Comparison of ENCODE assay signal across 10 cellular contexts in the genomic region with DNA sequence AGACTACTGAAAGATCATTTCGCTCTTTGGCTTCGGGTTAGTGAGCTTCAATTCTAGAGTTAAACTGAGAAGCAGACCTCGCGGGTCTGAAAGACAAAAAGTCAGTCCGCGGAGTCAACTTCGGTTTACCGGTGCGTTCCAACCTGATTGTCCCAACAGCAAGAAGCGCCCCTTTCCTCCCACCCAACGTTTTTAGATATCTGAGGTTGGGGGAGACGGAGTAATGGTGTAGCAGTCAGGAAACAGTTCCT. TPM values are rescaled to one million over a fixed set of nuclear protein-coding genes. Genes with fewer than 3 reads are reported as not detected.
A peak's percentile ranks its signal among the peaks of the same experiment; 100 is the strongest.
DNase-seq lines count a peak whose midpoint lies in the region; ATAC-seq and TF ChIP-seq lines count a peak whose summit lies in the region.
"Had no signal": no experiment of that assay in that cellular context is flagged by ENCODE, and none has a peak within 500 bp of the region (broad histone marks: within the 10 kb centered on the region; RNA-seq: fewer than 3 reads in every experiment).

No MANE protein-coding gene starts in this region.

- H3K27me3 ChIP-seq in Caco-2 (replicated peaks; ENCODE audit: control insufficient read depth, insufficient read depth, low read length) (no peaks in the 10 kb centered on the region; the same call in 1 of the 2 replicates), neuronal stem cell (ENCODE audit: control insufficient read depth in 3 of 3, insufficient read depth in 3 of 3, low read depth in 1 of 3, low read length in 3 of 3) (peaks cover 22 to 98% (median 79%) of the 10 kb centered on the region in 3 experiments)

- H3K18ac ChIP-seq in neuronal stem cell (ENCODE audit: low read length) = no peak overlapping the region

- H3K9ac ChIP-seq in neuronal stem cell (ENCODE audit: low read depth, low read length, poor library complexity) = no peak overlapping the region

- WGBS in neuronal stem cell (ENCODE audit: extremely low coverage in 2 of 2, insufficient read length in 2 of 2, insufficient replicate concordance in 1 of 2), 2 donors = no CpG with 5 or more reads among the region's 12 CpGs

- H3K27ac Mint-ChIP-seq in Caco-2 (ENCODE audit: unreplicated experiment) = no peak overlapping the region
- H3K27ac Mint-ChIP-seq in activated CD4-positive, alpha-beta T cell treated with anti-CD3 and anti-CD28 coated beads for 36 hours = no peak overlapping the region

- no peak overlapping the region for H2BK120ac ChIP-seq in neuronal stem cell (ENCODE audit: low read depth, low read length)

- H3K27me3 Mint-ChIP-seq in Caco-2 (ENCODE audit: insufficient read depth, unreplicated experiment) = peaks cover 23% of the 10 kb centered on the region
- H3K27me3 Mint-ChIP-seq in activated CD4-positive, alpha-beta T cell treated with anti-CD3 and anti-CD28 coated beads for 36 hours = peaks cover 87% of the 10 kb centered on the region

- H3K23ac ChIP-seq in neuronal stem cell (ENCODE audit: low read depth, low read length, poor library complexity) = no peak overlapping the region

- H3K4me1 ChIP-seq in Caco-2 (no peaks in the 10 kb centered on the region), neuronal stem cell (ENCODE audit: control insufficient read depth in 2 of 2, insufficient read depth in 1 of 2, low read depth in 1 of 2, low read length in 2 of 2) (peaks cover 3 to 20% of the 10 kb centered on the region in 2 donors)

- no peaks in the 10 kb centered on the region for H3K79me1 ChIP-seq in neuronal stem cell (ENCODE audit: low read depth, low read length)

- TF ChIP-seq CTCF in Caco-2 (IDR thresholded peaks at IDR 0.05; ENCODE audit: insufficient read depth in 1 of 2, low read depth in 1 of 2, low read length in 1 of 2, severe bottlenecking in 1 of 2, unreplicated experiment in 1 of 2) = no peak

- no peak overlapping the region for H2BK12ac ChIP-seq in neuronal stem cell (ENCODE audit: low read length)

- peak overlapping the region; percentile 83 for H3K4me3 Mint-ChIP-seq in Caco-2 (ENCODE audit: unreplicated experiment)
- no peak overlapping the region for H3K4me3 Mint-ChIP-seq in activated CD4-positive, alpha-beta T cell treated with anti-CD3 and anti-CD28 coated beads for 36 hours

- H3K4ac ChIP-seq in neuronal stem cell (ENCODE audit: low read length) = no peak overlapping the region

- no peak overlapping the region for H2BK15ac ChIP-seq in neuronal stem cell (ENCODE audit: low read length)

- no peaks in the 10 kb centered on the region for H3K9me3 Mint-ChIP-seq in Caco-2 (ENCODE audit: unreplicated experiment)
- peaks cover 3% of the 10 kb centered on the region for H3K9me3 Mint-ChIP-seq in activated CD4-positive, alpha-beta T cell treated with anti-CD3 and anti-CD28 coated beads for 36 hours (ENCODE audit: low read depth)

- ATAC-seq in activated CD4-positive, alpha-beta T cell treated with anti-CD3 and anti-CD28 coated beads for 36 hours = no peak

- H2BK5ac ChIP-seq in neuronal stem cell (ENCODE audit: low read length) = no peak overlapping the region

- no peak for DNase-seq in Caco-2
- DNase-seq in NCI-H748 (lab: John Stamatoyannopoulos, UW; ENCODE audit: unreplicated experiment) = peak; percentile 75
- DNase-seq in epithelial cell of prostate (ENCODE audit: low read depth, low spot score) = no peak
- DNase-seq in neuronal stem cell (ENCODE audit: low spot score) = peak; percentile 35
- no peak for DNase-seq in activated CD4-positive, alpha-beta T cell treated with anti-CD3 and anti-CD28 coated beads for 36 hours
- no peak for DNase-seq in stimulated activated CD4-positive, alpha-beta T cell treated with anti-CD3 and anti-CD28 coated beads, Interleukin-12 subunit alpha, Interleukin-12 subunit beta, amount 100 ng/mL, for 4 hours
- DNase-seq in AG20443 (ENCODE audit: low spot score) = no peak
- no peak for DNase-seq in stimulated activated CD4-positive, alpha-beta T cell treated with anti-CD3 and anti-CD28 coated beads, Interleukin-2, amount 100 ng/mL, for 48 hours
- DNase-seq: activated T-cell treated with anti-CD3 and anti-CD28 coated beads, Interleukin-2, amount 50 U/mL, for 48 hours had no signal

- peak overlapping the region; percentile 99 for H2AFZ ChIP-seq in neuronal stem cell (ENCODE audit: low read length)

- POLR2A ChIA-PET in Caco-2 (lab: Charles Lee) = no interaction called here
- POLR2A ChIA-PET in activated CD4-positive, alpha-beta T cell treated with anti-CD3 and anti-CD28 coated beads for 36 hours (lab: Charles Lee) = no interaction called here

- no peaks in the 10 kb centered on the region for H3K36me3 ChIP-seq in Caco-2 (ENCODE audit: control insufficient read depth, insufficient read depth, low read length)
- H3K36me3 ChIP-seq in neuronal stem cell (replicated peaks in 1 of 2; ENCODE audit: control insufficient read depth in 2 of 2, insufficient read depth in 2 of 2, low read length in 2 of 2) = no peaks in the 10 kb centered on the region

- H3K4me1 Mint-ChIP-seq in Caco-2 (ENCODE audit: low read depth, unreplicated experiment) = no peaks in the 10 kb centered on the region
- H3K4me1 Mint-ChIP-seq in activated CD4-positive, alpha-beta T cell treated with anti-CD3 and anti-CD28 coated beads for 36 hours = peaks cover 5% of the 10 kb centered on the region

- H3K36me3 Mint-ChIP-seq in Caco-2 (ENCODE audit: insufficient read depth, unreplicated experiment) = peaks cover 9% of the 10 kb centered on the region
- H3K36me3 Mint-ChIP-seq in activated CD4-positive, alpha-beta T cell treated with anti-CD3 and anti-CD28 coated beads for 36 hours (ENCODE audit: low read depth) = no peaks in the 10 kb centered on the region

- H4K8ac ChIP-seq in neuronal stem cell (ENCODE audit: low read depth, low read length) = no peak overlapping the region

- peak overlapping the region; percentile 45 for H3K4me3 ChIP-seq in Caco-2 (ENCODE audit: low read depth, low read length)
- peak overlapping the region; percentile 60 to 85 for H3K4me3 ChIP-seq in neuronal stem cell (ENCODE audit: low read length in 2 of 2)

- H3K9me3 ChIP-seq in Caco-2 = no peaks in the 10 kb centered on the region
- H3K9me3 ChIP-seq in neuronal stem cell (replicated peaks in 1 of 2; ENCODE audit: control insufficient read depth in 2 of 2, insufficient read depth in 1 of 2, low read depth in 1 of 2, low read length in 2 of 2) = peaks cover 0 to 4% of the 10 kb centered on the region in 2 donors

- BruUV-seq in Caco-2 (replicated peaks; lab: Mats Ljungman, UMichigan) = TSS peak; percentile 44

- H2AK5ac ChIP-seq in neuronal stem cell (ENCODE audit: low read depth, low read length) = no peak overlapping the region

- intact Hi-C loops in Caco-2 (cut with micrococcal nuclease; ENCODE audit: unreplicated experiment) = loop anchor here (2.0 to 10.0 kb wide), 3 partner anchors 16 to 1272 kb away; no protein-coding TSS in a partner anchor
- intact Hi-C loops in activated CD4-positive, alpha-beta T cell treated with anti-CD3 and anti-CD28 coated beads for 36 hours (cut with DNase I, micrococcal nuclease) = loop anchor here in 1 of 2 experiments (2.0 to 5.0 kb wide), 3 partner anchors 14 to 625 kb away; no protein-coding TSS in a partner anchor

- peak overlapping the region; percentile 40 for H3K27ac ChIP-seq in epithelial cell of prostate
- H3K27ac ChIP-seq in neuronal stem cell (replicated peaks; ENCODE audit: low read length) = no peak overlapping the region

- H3K14ac ChIP-seq in neuronal stem cell (ENCODE audit: low read length) = no peak overlapping the region

- H3K4me2 ChIP-seq in neuronal stem cell (ENCODE audit: insufficient read depth, low read length, poor library complexity, severe bottlenecking) = peak overlapping the region; percentile 99

- CTCF ChIA-PET in Caco-2 (lab: Charles Lee) = no interaction called here
- CTCF ChIA-PET in activated CD4-positive, alpha-beta T cell treated with anti-CD3 and anti-CD28 coated beads for 36 hours (lab: Charles Lee) = no interaction called here

- no peak overlapping the region for H4K91ac ChIP-seq in neuronal stem cell (ENCODE audit: low read depth, low read length, poor library complexity)

RNA-seq across cellular contexts. Expression of a gene that starts 0.8 kb away (rescaled TPM):
- total RNA-seq in Caco-2 (2022) = 0.29 and 0.88 TPM in 2 replicates
- not detected for polyA plus RNA-seq in neuronal stem cell (2013, experiment 1 of 2)
- not detected for polyA plus RNA-seq in neuronal stem cell (2013, experiment 2 of 2)
- not detected for total RNA-seq in activated CD4-positive, alpha-beta T cell treated with anti-CD3 and anti-CD28 coated beads for 36 hours
- total RNA-seq: NCI-H460 had no signal

Comparison
In these comparisons a context has a peak if more than half of its experiments do, and no peak if none do; other contexts are left out.
1. DNase-seq: peak in NCI-H748 (single experiment) and neuronal stem cell (single experiment); none in Caco-2 (0 of 2), epithelial cell of prostate (single experiment), activated CD4-positive, alpha-beta T cell treated with anti-CD3 and anti-CD28 coated beads for 36 hours (single experiment), stimulated activated CD4-positive, alpha-beta T cell treated with anti-CD3 and anti-CD28 coated beads, Interleukin-12 subunit alpha, Interleukin-12 subunit beta, amount 100 ng/mL, for 4 hours (single experiment), AG20443 (single experiment) and stimulated activated CD4-positive, alpha-beta T cell treated with anti-CD3 and anti-CD28 coated beads, Interleukin-2, amount 100 ng/mL, for 48 hours (0 of 2).